ENCODE assay signal across 1 cellular context in the genomic region with DNA sequence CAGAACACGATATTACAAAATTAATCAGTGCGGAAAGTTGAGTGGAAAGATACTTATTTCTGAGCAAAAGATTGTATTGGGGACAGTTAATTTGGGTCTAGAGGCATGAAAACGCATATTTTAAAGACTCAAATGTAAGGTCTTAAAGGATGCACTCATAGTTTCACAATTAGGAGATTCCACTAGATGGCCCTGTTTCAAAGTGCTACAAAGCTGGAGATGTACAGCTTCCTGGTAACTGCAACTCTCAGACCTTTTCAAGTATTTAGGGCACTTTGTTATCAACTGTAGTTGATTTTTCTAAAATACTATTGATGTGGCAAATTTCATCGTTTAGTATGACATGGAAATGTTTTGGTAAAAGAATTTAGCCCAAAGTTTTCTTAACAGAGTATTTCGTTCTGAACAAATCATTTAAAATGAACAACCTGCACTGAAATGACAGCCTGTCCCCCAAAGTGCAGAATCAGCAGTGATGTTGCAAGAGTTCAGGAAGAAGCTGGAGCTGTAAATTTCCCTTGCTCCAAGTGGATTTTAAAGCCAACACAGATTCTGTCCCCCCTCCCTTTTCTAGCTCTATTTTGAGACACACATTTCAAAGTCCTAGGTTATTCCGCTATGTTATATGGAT.
TF ChIP-seq lines count a peak whose summit lies in the region.

No MANE protein-coding gene starts in this region.

TF ChIP-seq in K562, 482 proteins besides CTCF, POLR2A, EP300 and RAD21:
- TF ChIP-seq SRSF7 (optimal IDR thresholded peaks at IDR 0.05; ENCODE audit: low read depth, low read length) (no peak), CEBPB (tag; IDR thresholded peaks at IDR 0.05) (peak; percentile 47; the same call in 1 of the 2 replicates)
- TF ChIP-seq, protein P1, sequence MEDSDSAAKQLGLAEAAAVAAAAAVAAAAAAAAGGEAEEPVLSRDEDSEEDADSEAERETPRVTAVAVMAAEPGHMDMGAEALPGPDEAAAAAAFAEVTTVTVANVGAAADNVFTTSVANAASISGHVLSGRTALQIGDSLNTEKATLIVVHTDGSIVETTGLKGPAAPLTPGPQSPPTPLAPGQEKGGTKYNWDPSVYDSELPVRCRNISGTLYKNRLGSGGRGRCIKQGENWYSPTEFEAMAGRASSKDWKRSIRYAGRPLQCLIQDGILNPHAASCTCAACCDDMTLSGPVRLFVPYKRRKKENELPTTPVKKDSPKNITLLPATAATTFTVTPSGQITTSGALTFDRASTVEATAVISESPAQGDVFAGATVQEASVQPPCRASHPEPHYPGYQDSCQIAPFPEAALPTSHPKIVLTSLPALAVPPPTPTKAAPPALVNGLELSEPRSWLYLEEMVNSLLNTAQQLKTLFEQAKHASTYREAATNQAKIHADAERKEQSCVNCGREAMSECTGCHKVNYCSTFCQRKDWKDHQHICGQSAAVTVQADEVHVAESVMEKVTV (CRISPR knock-in tag; IDR thresholded peaks at IDR 0.05), result peak; percentile 32; the same call in 1 of the 2 replicates
